In genomic region chr2:161486111-161486510, GRCh38 we compare ENCODE assay signal across 25 cellular contexts.
A peak's percentile ranks its signal among the peaks of the same experiment; 100 is the strongest.
DNase-seq lines count a peak whose midpoint lies in the region; ATAC-seq and TF ChIP-seq lines count a peak whose summit lies in the region.
"Had no signal": no experiment of that assay in that cellular context is flagged by ENCODE, and none has a peak within 500 bp of the region (broad histone marks: within the 10 kb centered on the region; RNA-seq: fewer than 3 reads in every experiment).

No MANE protein-coding gene starts in this region.

- no peak overlapping the region for H2AFZ ChIP-seq in mammary epithelial cell (ENCODE audit: low read depth, low read length)
- H2AFZ ChIP-seq: PC-9 had no signal

- H3K27me3 Mint-ChIP-seq in MCF 10A (ENCODE audit: insufficient read depth, unreplicated experiment): peaks cover 50% of the 10 kb centered on the region

- TF ChIP-seq EP300 in upper lobe of left lung (IDR thresholded peaks at IDR 0.05): no peak

- no peaks in the 10 kb centered on the region for H3K4me1 ChIP-seq in mammary epithelial cell (ENCODE audit: insufficient read depth, low read length)
- H3K4me1 ChIP-seq in upper lobe of left lung: no peaks in the 10 kb centered on the region

- no peak overlapping the region for H3K4me2 ChIP-seq in mammary epithelial cell (ENCODE audit: insufficient read depth, low read depth, low read length)
- H3K4me2 ChIP-seq: KMS-11, PC-9 had no signal

- intact Hi-C loops in MCF 10A (cut with micrococcal nuclease): no loop called here
- intact Hi-C loops in mammary epithelial cell (cut with micrococcal nuclease): no loop called here

- no peaks in the 10 kb centered on the region for H3K4me1 Mint-ChIP-seq in MCF 10A (ENCODE audit: insufficient read depth, unreplicated experiment)
- H3K4me1 Mint-ChIP-seq: IgD-negative memory B cell had no signal

- H3K27ac Mint-ChIP-seq in MCF 10A (ENCODE audit: low read depth, unreplicated experiment): no peak overlapping the region
- H3K27ac Mint-ChIP-seq: IgD-negative memory B cell had no signal

- H3K9me3 ChIP-seq in mammary epithelial cell (replicated peaks; ENCODE audit: insufficient read depth, low read length) (no peaks in the 10 kb centered on the region), upper lobe of left lung (peaks cover 0 to 13% (median 4%) of the 10 kb centered on the region in 4 donors)

- TF ChIP-seq POLR2A in upper lobe of left lung (IDR thresholded peaks at IDR 0.05): no peak

- no peaks in the 10 kb centered on the region for H3K79me2 ChIP-seq in mammary epithelial cell (ENCODE audit: insufficient read depth, low read length)

- in situ Hi-C loops in mammary epithelial cell (cut with MboI; ENCODE audit: low sequenced_read_pairs in 2 of 2): no loop called here

- no peak overlapping the region for H3K4me3 Mint-ChIP-seq in MCF 10A (ENCODE audit: unreplicated experiment)
- H3K4me3 Mint-ChIP-seq: IgD-negative memory B cell had no signal

- no peak overlapping the region for H3K4me3 ChIP-seq in mammary epithelial cell (replicated peaks in 1 of 3; ENCODE audit: insufficient read depth in 1 of 3, low read depth in 2 of 3, low read length in 3 of 3)
- no peak overlapping the region for H3K4me3 ChIP-seq in upper lobe of left lung
- H3K4me3 ChIP-seq: PC-9 had no signal

- POLR2A ChIA-PET in MCF 10A (lab: Yijun Ruan, JAX): no interaction called here

- H3K27me3 ChIP-seq in mammary epithelial cell (ENCODE audit: insufficient read depth, low read length): no peaks in the 10 kb centered on the region
- no peaks in the 10 kb centered on the region for H3K27me3 ChIP-seq in upper lobe of left lung

- CTCF ChIA-PET in MCF 10A (lab: Yijun Ruan, JAX) (interaction anchor here (0.6 kb wide), 1 partner anchor 41 kb away, joined by 3 read pairs; no protein-coding TSS in a partner anchor), mammary epithelial cell (lab: Charles Lee; ENCODE audit: low non-redundant PET) (no interaction called here)

- H4K20me1 ChIP-seq in mammary epithelial cell (ENCODE audit: insufficient read depth, low read length): no peaks in the 10 kb centered on the region

- no peak for ATAC-seq in GM18517 (IDR thresholded peaks at IDR 0.05; ENCODE audit: unreplicated experiment)
- ATAC-seq in HG03432 (IDR thresholded peaks at IDR 0.05; ENCODE audit: unreplicated experiment): no peak
- no peak for ATAC-seq in upper lobe of left lung (ENCODE audit: low FRiP score in 2 of 2)

- TF ChIP-seq CTCF in MCF 10A (IDR thresholded peaks at IDR 0.05; ENCODE audit: unreplicated experiment) (no peak), mammary epithelial cell (conservative IDR thresholded peaks at IDR 0.05 in 1 of 2, IDR thresholded peaks at IDR 0.05 in 1 of 2; ENCODE audit: extremely low read depth in 1 of 2, insufficient read depth in 1 of 2, low read depth in 1 of 2, low read length in 2 of 2) (no peak), upper lobe of left lung (IDR thresholded peaks at IDR 0.05) (no peak)

- no peaks in the 10 kb centered on the region for H3K36me3 Mint-ChIP-seq in MCF 10A (ENCODE audit: insufficient read depth, unreplicated experiment)

- no peak overlapping the region for H3K9ac ChIP-seq in mammary epithelial cell (ENCODE audit: insufficient read depth, low read length)
- H3K9ac ChIP-seq: KMS-11 had no signal

- H3K9me3 Mint-ChIP-seq in MCF 10A (ENCODE audit: unreplicated experiment): peaks cover 15% of the 10 kb centered on the region

- H3K27ac ChIP-seq in mammary epithelial cell (ENCODE audit: insufficient read depth, low read depth, low read length) (no peak overlapping the region), upper lobe of left lung (no peak overlapping the region)
- H3K27ac ChIP-seq: KMS-11, PC-9, RWPE1 had no signal

- no peaks in the 10 kb centered on the region for H3K36me3 ChIP-seq in mammary epithelial cell (ENCODE audit: insufficient read depth, low read length)
- no peaks in the 10 kb centered on the region for H3K36me3 ChIP-seq in upper lobe of left lung

- dilution Hi-C loops in mammary epithelial cell (cut with HindIII; ENCODE audit: low sequenced_read_pairs): no loop called here

- DNase-seq in MCF 10A (ENCODE audit: unreplicated experiment) (peak; percentile 18), mammary epithelial cell (no peak), M059J (ENCODE audit: low read depth) (peak; percentile 22), astrocyte of the hippocampus (ENCODE audit: low read depth, low spot score) (peak; percentile 14), upper lobe of left lung (no peak), NCI-H1417 treated with DMSO at 0.1 percent for 48 hours (lab: John Stamatoyannopoulos, UW) (no peak)
- DNase-seq: 8988T; DMS153; DND-41; NCI-H1092 treated with DMSO at 0.1 percent for 48 hours; NCI-H146; NCI-H1930; NCI-H2107; NCI-H446; NCI-H524 treated with DMSO at 0.1 percent for 48 hours; NCI-H774; NK-92 treated with Interleukin-12 subunit alpha and Interleukin-12 subunit beta, amount 100 ng/mL, for 24 hours; PC-9; SHP77; T-helper 1 cell had no signal

- no TSS peak for BruUV-seq in MCF 10A (replicated peaks; lab: Mats Ljungman, UMichigan)
- BruUV-seq in mammary epithelial cell (replicated peaks; lab: Mats Ljungman, UMichigan): no TSS peak

Comparison
In these comparisons a context has a peak if more than half of its experiments do, and no peak if none do; other contexts are left out.
1. DNase-seq: peak in MCF 10A (single experiment), M059J (single experiment) and astrocyte of the hippocampus (single experiment); none in mammary epithelial cell (single experiment), upper lobe of left lung (0 of 2) and NCI-H1417 treated with DMSO at 0.1 percent for 48 hours (single experiment).